In genomic region chr3:44525060-44525459, GRCh38 we compare ENCODE assay signal across 1 cellular context.
TF ChIP-seq lines count a peak whose summit lies in the region.

No MANE protein-coding gene starts in this region.

TF ChIP-seq in K562, 482 proteins besides CTCF, POLR2A, EP300 and RAD21:
- TF ChIP-seq, protein P1, sequence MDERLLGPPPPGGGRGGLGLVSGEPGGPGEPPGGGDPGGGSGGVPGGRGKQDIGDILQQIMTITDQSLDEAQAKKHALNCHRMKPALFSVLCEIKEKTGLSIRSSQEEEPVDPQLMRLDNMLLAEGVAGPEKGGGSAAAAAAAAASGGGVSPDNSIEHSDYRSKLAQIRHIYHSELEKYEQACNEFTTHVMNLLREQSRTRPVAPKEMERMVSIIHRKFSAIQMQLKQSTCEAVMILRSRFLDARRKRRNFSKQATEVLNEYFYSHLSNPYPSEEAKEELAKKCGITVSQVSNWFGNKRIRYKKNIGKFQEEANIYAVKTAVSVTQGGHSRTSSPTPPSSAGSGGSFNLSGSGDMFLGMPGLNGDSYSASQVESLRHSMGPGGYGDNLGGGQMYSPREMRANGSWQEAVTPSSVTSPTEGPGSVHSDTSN (CRISPR knock-in tag; IDR thresholded peaks at IDR 0.05; ENCODE audit: low read depth), result no peak
- TF ChIP-seq, protein P1 (tag; conservative IDR thresholded peaks at IDR 0.05; ENCODE audit: low read depth), result no peak
- TF ChIP-seq ZNF316 (IDR thresholded peaks at IDR 0.05), result 0 out of 2 replicates have a peak, but pooled peaks have one; percentile 15
